In the genomic region with DNA sequence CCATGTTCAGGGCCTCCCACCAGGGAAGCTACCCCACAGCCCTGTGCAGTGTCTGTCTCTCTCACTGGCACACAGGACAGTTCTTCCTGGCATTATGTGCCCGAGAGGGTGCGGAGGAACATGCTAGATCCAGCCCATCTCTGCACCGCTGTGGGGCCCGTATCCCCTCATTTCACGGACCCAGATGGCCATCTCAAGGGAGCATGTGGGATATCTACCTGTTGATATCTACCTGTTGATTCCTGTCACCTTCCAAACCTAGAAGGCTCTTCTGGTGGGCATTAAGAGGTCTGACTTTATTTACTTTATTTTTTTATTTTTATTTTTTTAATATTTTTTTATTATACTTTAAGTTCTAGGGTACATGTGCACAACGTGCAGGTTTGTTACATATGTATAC, we compare ENCODE assay signal across 21 cellular contexts.
"Had no signal": no experiment of that assay in that cellular context is flagged by ENCODE, and none has a peak within 500 bp of the region (broad histone marks: within the 10 kb centered on the region; RNA-seq: fewer than 3 reads in every experiment).

No MANE protein-coding gene starts in this region.

- H3K4me3 ChIP-seq: breast epithelium, lower lobe of right lung, SK-N-MC, testis, upper lobe of right lung had no signal

- ATAC-seq: activated naive CD4-positive, alpha-beta T cell treated with anti-CD3 and anti-CD28 coated beads, Interleukin-2, amount 50 U/mL, for 72 hours; foreskin keratinocyte; left lobe of liver; lower lobe of right lung; right cardiac atrium; T-helper 17 cell; upper lobe of right lung had no signal

- H3K27ac Mint-ChIP-seq: nephron progenitor cell had no signal

- H3K4me3 Mint-ChIP-seq: central memory CD8-positive, alpha-beta T cell; nephron progenitor cell; T-helper 17 cell had no signal

- H3K27me3 ChIP-seq: breast epithelium, foreskin keratinocyte, testis, upper lobe of right lung had no signal

- H3K27ac ChIP-seq: breast epithelium, foreskin keratinocyte, lower lobe of right lung, parathyroid adenoma, SK-N-MC, testis, upper lobe of right lung had no signal

- DNase-seq: activated CD4-positive, alpha-beta T cell treated with anti-CD3 and anti-CD28 coated beads for 48 hours; activated gamma-delta T cell; activated T-cell treated with anti-CD3 and anti-CD28 coated beads, Interleukin-2, amount 50 U/mL, for 48 hours; amniotic stem cell; effector memory CD4-positive, alpha-beta T cell; foreskin keratinocyte; lower lobe of right lung; nephron progenitor cell; nucleus accumbens; right cardiac atrium; stimulated activated CD4-positive, alpha-beta T cell treated with anti-CD3 and anti-CD28 coated beads, Interleukin-4, amount 100 ng/mL, for 24 hours; SW 1271; T-helper 17 cell; testis; upper lobe of right lung had no signal

- H3K4me1 ChIP-seq: breast epithelium, foreskin keratinocyte, parathyroid adenoma, testis had no signal

- H3K4me1 Mint-ChIP-seq: nephron progenitor cell had no signal

- H3K27me3 Mint-ChIP-seq: central memory CD8-positive, alpha-beta T cell; T-helper 17 cell had no signal

- H3K9me3 Mint-ChIP-seq: activated naive CD4-positive, alpha-beta T cell treated with anti-CD3 and anti-CD28 coated beads, Interleukin-2, amount 50 U/mL, for 72 hours; central memory CD8-positive, alpha-beta T cell; nephron progenitor cell had no signal

- H3K36me3 ChIP-seq: breast epithelium, lower lobe of right lung, upper lobe of right lung had no signal

- H3K9me3 ChIP-seq: breast epithelium, lower lobe of right lung, testis, upper lobe of right lung had no signal
